Comparison of ENCODE assay signal across 30 cellular contexts in genomic region chr4:76790377-76790776, GRCh38.
"Had no signal": no experiment of that assay in that cellular context is flagged by ENCODE, and none has a peak within 500 bp of the region (broad histone marks: within the 10 kb centered on the region; RNA-seq: fewer than 3 reads in every experiment).

No MANE protein-coding gene starts in this region.

- H3K4me1 Mint-ChIP-seq: activated CD4-positive, alpha-beta memory T cell treated with anti-CD3 and anti-CD28 coated beads, Interleukin-2, amount 10 ng/mL, durations not matched to agents 7 days and 5 days; activated CD4-positive, alpha-beta T cell treated with anti-CD3 and anti-CD28 coated beads, Interleukin-2, amount 10 ng/mL, durations not matched to agents 7 days and 5 days; WTC11 had no signal

- ATAC-seq: activated T-cell treated with anti-CD3 and anti-CD28 coated beads, Interleukin-2, amount 50 U/mL, for 72 hours; body of pancreas; effector memory CD8-positive, alpha-beta T cell; foreskin keratinocyte; gastrocnemius medialis; heart left ventricle; WTC11 had no signal

- H3K9me3 Mint-ChIP-seq: activated CD4-positive, alpha-beta memory T cell treated with anti-CD3 and anti-CD28 coated beads, Interleukin-2, amount 10 ng/mL, durations not matched to agents 7 days and 5 days; activated T-cell treated with anti-CD3 and anti-CD28 coated beads, Interleukin-2, amount 50 U/mL, for 24 hours; effector memory CD8-positive, alpha-beta T cell had no signal

- H3K27ac Mint-ChIP-seq: activated CD4-positive, alpha-beta memory T cell treated with anti-CD3 and anti-CD28 coated beads, Interleukin-2, amount 10 ng/mL, durations not matched to agents 7 days and 5 days; activated CD4-positive, alpha-beta T cell treated with anti-CD3 and anti-CD28 coated beads, Interleukin-2, amount 10 ng/mL, durations not matched to agents 7 days and 5 days; activated naive CD8-positive, alpha-beta T cell; activated T-cell treated with anti-CD3 and anti-CD28 coated beads, Interleukin-2, amount 50 U/mL, for 24 hours; activated T-cell treated with anti-CD3 and anti-CD28 coated beads, Interleukin-2, amount 50 U/mL, for 72 hours; effector memory CD8-positive, alpha-beta T cell; WTC11 had no signal

- H3K4me3 Mint-ChIP-seq: activated CD4-positive, alpha-beta memory T cell treated with anti-CD3 and anti-CD28 coated beads, Interleukin-2, amount 10 ng/mL, durations not matched to agents 7 days and 5 days; activated CD4-positive, alpha-beta T cell treated with anti-CD3 and anti-CD28 coated beads, Interleukin-2, amount 10 ng/mL, durations not matched to agents 7 days and 5 days; activated naive CD8-positive, alpha-beta T cell; activated T-cell treated with anti-CD3 and anti-CD28 coated beads, Interleukin-2, amount 50 U/mL, for 24 hours; activated T-cell treated with anti-CD3 and anti-CD28 coated beads, Interleukin-2, amount 50 U/mL, for 72 hours; effector memory CD8-positive, alpha-beta T cell; WTC11 had no signal

- DNase-seq: activated CD4-positive, alpha-beta memory T cell treated with anti-CD3 and anti-CD28 coated beads, Interleukin-2, amount 10 ng/mL, durations not matched to agents 7 days and 5 days; activated CD4-positive, alpha-beta T cell treated with anti-CD3 and anti-CD28 coated beads for 1 hour; activated CD4-positive, alpha-beta T cell treated with anti-CD3 and anti-CD28 coated beads for 4 hours; activated CD4-positive, alpha-beta T cell treated with anti-CD3 and anti-CD28 coated beads, Interleukin-2, amount 10 ng/mL, durations not matched to agents 7 days and 5 days; activated CD4-positive, alpha-beta T cell treated with anti-CD3 and anti-CD28 coated beads, Interleukin-2, amount 50 U/mL, for 4 hours; activated CD8-positive, alpha-beta memory T cell treated with anti-CD3 and anti-CD28 coated beads, Interleukin-2, amount 50 U/mL, for 48 hours; activated gamma-delta T cell treated with Interleukin-2 at 50 U/mL for 16 hours; activated naive CD4-positive, alpha-beta T cell treated with anti-CD3 and anti-CD28 coated beads, Interleukin-2, amount 50 U/mL, for 16 hours; activated naive CD4-positive, alpha-beta T cell treated with Interleukin-2 at 50 U/mL for 16 hours; activated T-cell treated with anti-CD3 and anti-CD28 coated beads for 4 hours; activated T-cell treated with anti-CD3 and anti-CD28 coated beads, Interleukin-2, amount 50 U/mL, for 24 hours; activated T-cell treated with anti-CD3 and anti-CD28 coated beads, Interleukin-2, amount 50 U/mL, for 72 hours; amniotic stem cell; anterior cingulate cortex; body of pancreas; caudate nucleus; cortex of kidney; dermis blood vessel endothelial cell; effector CD4-positive, alpha-beta T cell; effector memory CD8-positive, alpha-beta T cell; erythroblast; foreskin keratinocyte; gastrocnemius medialis; glutamatergic neuron; heart left ventricle; T-helper 2 cell had no signal

- FAIRE-seq: colon, TTC549 had no signal
